Comparison of ENCODE assay signal across 23 cellular contexts in the genomic region with DNA sequence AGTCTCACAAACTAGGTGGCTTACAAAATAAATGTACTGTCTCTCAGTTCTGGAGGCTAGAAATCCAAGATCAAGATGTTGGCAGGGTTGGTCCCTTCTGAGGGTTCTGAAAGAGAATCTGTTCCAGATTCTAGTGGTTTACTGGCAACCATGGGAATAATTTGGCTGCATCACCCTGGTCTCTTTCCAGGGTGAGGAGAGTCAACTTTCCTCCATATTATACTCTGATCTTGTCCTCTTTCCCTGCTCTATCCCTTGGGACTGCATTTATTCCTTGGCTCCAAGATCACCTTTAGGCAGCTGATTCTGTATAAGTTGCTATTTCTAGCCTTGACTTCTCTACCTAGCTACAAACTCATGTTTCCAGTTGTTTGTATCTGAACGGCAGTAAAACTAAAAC. TPM values are rescaled to one million over a fixed set of nuclear protein-coding genes. Genes with fewer than 3 reads are reported as not detected.
A peak's percentile ranks its signal among the peaks of the same experiment; 100 is the strongest.
DNase-seq lines count a peak whose midpoint lies in the region; ATAC-seq, FAIRE-seq and TF ChIP-seq lines count a peak whose summit lies in the region.
"Had no signal": no experiment of that assay in that cellular context is flagged by ENCODE, and none has a peak within 500 bp of the region (broad histone marks: within the 10 kb centered on the region; RNA-seq: fewer than 3 reads in every experiment).

No MANE protein-coding gene starts in this region.

- H3K36me3 ChIP-seq in liver (ENCODE audit: control insufficient read depth in 4 of 4, insufficient read depth in 3 of 4, low read depth in 1 of 4, low read length in 3 of 4): no peaks in the 10 kb centered on the region
- H3K36me3 ChIP-seq in HepG2 (replicated peaks in 1 of 2; ENCODE audit: control insufficient read depth in 1 of 2, insufficient read depth in 2 of 2, low read length in 2 of 2): no peaks in the 10 kb centered on the region
- no peaks in the 10 kb centered on the region for H3K36me3 ChIP-seq in right atrium auricular region
- H3K36me3 ChIP-seq: BLaER1, upper lobe of left lung had no signal

- no peak for TF ChIP-seq CTCF in liver (IDR thresholded peaks at IDR 0.05; ENCODE audit: low read depth, low read length, missing input control)
- TF ChIP-seq CTCF in HepG2 (CRISPR knock-in tag; IDR thresholded peaks at IDR 0.05): no peak
- TF ChIP-seq CTCF in right atrium auricular region (IDR thresholded peaks at IDR 0.05): no peak

- FAIRE-seq in HepG2 (lab: Jason Lieb, UNC): no peak
- FAIRE-seq: D721Med had no signal

- peaks cover 8 to 18% (median 9%) of the 10 kb centered on the region in 4 donors for H3K4me1 ChIP-seq in liver (ENCODE audit: control insufficient read depth in 4 of 4, insufficient read depth in 4 of 4, low read length in 3 of 4)
- H3K4me1 ChIP-seq in HepG2 (ENCODE audit: insufficient read depth, low read length): peaks cover 38% of the 10 kb centered on the region
- H3K4me1 ChIP-seq in right atrium auricular region: peaks cover 0 to 39% of the 10 kb centered on the region in 2 donors
- H3K4me1 ChIP-seq: BLaER1 had no signal

- BruUV-seq in HepG2 (replicated peaks; lab: Mats Ljungman, UMichigan): no TSS peak

- H3K27me3 ChIP-seq in liver (ENCODE audit: control insufficient read depth in 4 of 4, insufficient read depth in 4 of 4, low read length in 3 of 4) (no peaks in the 10 kb centered on the region), HepG2 (ENCODE audit: control insufficient read depth in 1 of 2, insufficient read depth in 2 of 2, low read length in 2 of 2) (no peaks in the 10 kb centered on the region), right atrium auricular region (no peaks in the 10 kb centered on the region)
- H3K27me3 ChIP-seq: BLaER1, upper lobe of left lung had no signal

- TF ChIP-seq RAD21 in liver (IDR thresholded peaks at IDR 0.05) (no peak), HepG2 (CRISPR knock-in tag; IDR thresholded peaks at IDR 0.05) (no peak)

- in situ Hi-C loops in HepG2 (cut with HindIII; ENCODE audit: extremely low pct_ligation_motif_present, low pct_unique_long_range_greater_than_20kb) (no loop called here), G401 (cut with HindIII; ENCODE audit: low sequenced_read_pairs) (no loop called here)

- POLR2A ChIA-PET in HepG2 (lab: Yijun Ruan, JAX): no interaction called here

- TF ChIP-seq POLR2A in HepG2 (IDR thresholded peaks at IDR 0.05; ENCODE audit: insufficient read depth in 1 of 2, low read depth in 2 of 2, low read length in 2 of 2): no peak

- ATAC-seq in HepG2: no peak
- peak; percentile 85 for ATAC-seq in sciatic nerve
- ATAC-seq: esophagus mucosa; stimulated activated memory B cell treated with anti-CD40 and anti-IgM and Interleukin-4, amounts not matched to agents 10 μg/mL and 1 μg/mL and 100 μg/mL, for 72 hours had no signal

- 91% methylated on average over 1 of the region's 1 CpG for WGBS in liver
- WGBS in HepG2 (ENCODE audit: low lambda C conversion rate): 92% methylated on average over 1 of the region's 1 CpG

- H3K4me3 ChIP-seq in liver (ENCODE audit: low read depth in 1 of 3, low read length in 3 of 3): no peak overlapping the region
- no peak overlapping the region for H3K4me3 ChIP-seq in HepG2 (replicated peaks in 1 of 3; ENCODE audit: insufficient read depth in 1 of 3, low read depth in 2 of 3, low read length in 3 of 3)
- H3K4me3 ChIP-seq in right atrium auricular region: no peak overlapping the region
- H3K4me3 ChIP-seq: BLaER1, upper lobe of left lung had no signal

- no peak overlapping the region for H3K9ac ChIP-seq in liver (ENCODE audit: low read depth in 1 of 2, low read length in 2 of 2)
- no peak overlapping the region for H3K9ac ChIP-seq in HepG2 (ENCODE audit: insufficient read depth, low read depth, low read length)
- H3K9ac ChIP-seq: BLaER1 had no signal

- no peak for TF ChIP-seq EP300 in HepG2 (IDR thresholded peaks at IDR 0.05; ENCODE audit: low read depth in 2 of 2, low read length in 2 of 2)
- no peak for TF ChIP-seq EP300 in HepG2 (CRISPR knock-in tag; IDR thresholded peaks at IDR 0.05; ENCODE audit: borderline replicate concordance)

- H4K20me1 ChIP-seq in HepG2 (ENCODE audit: insufficient read depth, low read length): no peaks in the 10 kb centered on the region
- H4K20me1 ChIP-seq: BLaER1 had no signal

- CTCF ChIA-PET in HepG2 (lab: Yijun Ruan, JAX; ENCODE audit: low intra/inter-chr PET ratio, low total read pairs): no interaction called here

- DNase-seq in HepG2 (ENCODE audit: low spot score) (no peak), right atrium auricular region (ENCODE audit: low spot score) (no peak), sciatic nerve (ENCODE audit: low spot score) (no peak), G401 (ENCODE audit: low spot score) (no peak), NAMALWA (ENCODE audit: low spot score) (no peak), epidermal melanocyte (ENCODE audit: insufficient read length, low spot score) (no peak)
- no peak for DNase-seq in activated CD4-positive, alpha-beta T cell treated with anti-CD3 and anti-CD28 coated beads for 4 hours
- DNase-seq: activated CD4-positive, alpha-beta T cell treated with anti-CD3 and anti-CD28 coated beads, Interleukin-2, amount 50 U/mL, for 1 hour; activated CD8-positive, alpha-beta memory T cell treated with anti-CD3 and anti-CD28 coated beads, Interleukin-2, amount 50 U/mL, for 48 hours; activated effector memory CD4-positive, alpha-beta T cell treated with Interleukin-2 at 50 U/mL for 16 hours; islet precursor cell; Karpas-422; NCI-H1092 treated with DMSO at 0.1 percent for 48 hours; NCI-H2081; NCI-H510A; retina; SHP77 treated with DMSO at 0.1 percent for 48 hours; upper lobe of left lung had no signal

- H2AFZ ChIP-seq in HepG2 (ENCODE audit: low read length): no peak overlapping the region

- H3K27ac ChIP-seq in liver (ENCODE audit: low read depth in 1 of 2, low read length in 2 of 2) (no peak overlapping the region), HepG2 (ENCODE audit: extremely low read length, insufficient read depth, low read length) (no peak overlapping the region), right atrium auricular region (peak overlapping the region; percentile 30 to 56)
- H3K27ac ChIP-seq: BLaER1, upper lobe of left lung had no signal

- H3K9me3 ChIP-seq in liver (ENCODE audit: control insufficient read depth in 4 of 4, low read length in 3 of 4): no peaks in the 10 kb centered on the region
- H3K9me3 ChIP-seq in HepG2 (ENCODE audit: low read length): no peaks in the 10 kb centered on the region
- H3K9me3 ChIP-seq in right atrium auricular region: no peaks in the 10 kb centered on the region
- H3K9me3 ChIP-seq: BLaER1, upper lobe of left lung had no signal

- intact Hi-C loops in HepG2 (cut with micrococcal nuclease; ENCODE audit: unreplicated experiment) (no loop called here), sciatic nerve (cut with DNase I) (no loop called here)

- H3K79me2 ChIP-seq in HepG2 (ENCODE audit: insufficient read depth, low read length): no peaks in the 10 kb centered on the region

- no peak overlapping the region for H3K4me2 ChIP-seq in HepG2 (ENCODE audit: low read depth, low read length)
- H3K4me2 ChIP-seq: BLaER1 had no signal

TF ChIP-seq in liver, 16 proteins besides CTCF, POLR2A, EP300 and RAD21 (continues in another document):
- no peak for TF ChIP-seq NR2F2 (IDR thresholded peaks at IDR 0.05)
- TF ChIP-seq FOXA1 (IDR thresholded peaks at IDR 0.05): no peak
- no peak for TF ChIP-seq JUND (IDR thresholded peaks at IDR 0.05)
- no peak for TF ChIP-seq HNF4G (IDR thresholded peaks at IDR 0.05)
- no peak for TF ChIP-seq RXRA (IDR thresholded peaks at IDR 0.05)

TF ChIP-seq in HepG2, 621 proteins besides CTCF, POLR2A, EP300 and RAD21 (continues in another document):
- TF ChIP-seq GATA4 (IDR thresholded peaks at IDR 0.05; ENCODE audit: borderline replicate concordance, low read depth) (no peak), TBX2 (CRISPR knock-in tag; IDR thresholded peaks at IDR 0.05; ENCODE audit: borderline replicate concordance) (no peak), ZNF589 (CRISPR knock-in tag; conservative IDR thresholded peaks at IDR 0.05) (no peak), TGIF2 (CRISPR knock-in tag; IDR thresholded peaks at IDR 0.05) (no peak), ZNF775 (CRISPR knock-in tag; IDR thresholded peaks at IDR 0.05; ENCODE audit: borderline replicate concordance) (no peak), PHF20 (CRISPR knock-in tag; IDR thresholded peaks at IDR 0.05) (no peak)

RNA-seq across cellular contexts. Expression of a gene that starts 35.2 kb away (rescaled TPM):
- total RNA-seq in liver: 100 to 1,000 TPM; 231 to 572 TPM
- polyA plus RNA-seq in liver: 100 to 1,000 TPM in 1 of 2 donors, 10 to 100 TPM in 1; 97.4 to 105 TPM
- 10.6 and 19.2 TPM in 2 replicates for total RNA-seq in HepG2 (2016; rRNA removed; fragmentation: Illumina TruSeq; extraction: Trizol)
- 2.5 and 3.1 TPM in 2 replicates for total RNA-seq in HepG2 (2016; cell fraction: cytosol; rRNA removed; fragmentation: Illumina TruSeq; extraction: Trizol; ENCODE audit: low read depth)
- total RNA-seq in HepG2 (2016; cell fraction: insoluble cytoplasmic fraction; rRNA removed; fragmentation: Illumina TruSeq; extraction: Trizol): 10.6 and 17.6 TPM in 2 replicates
- 20.1 and 24.4 TPM in 2 replicates for total RNA-seq in HepG2 (2016; cell fraction: membrane; rRNA removed; fragmentation: Illumina TruSeq; extraction: Trizol)
- total RNA-seq in HepG2 (2016; cell fraction: nucleus; rRNA removed; fragmentation: Illumina TruSeq; extraction: Trizol): 9.0 and 10.7 TPM in 2 replicates
- polyA plus RNA-seq in HepG2 (2011; rRNA removed): 21.4 and 24.9 TPM in 2 replicates
- 14.9 and 22.6 TPM in 2 replicates for polyA plus RNA-seq in HepG2 (2011; cell fraction: cytosol; rRNA removed)
- polyA plus RNA-seq in HepG2 (2011; cell fraction: nucleus; rRNA removed): 12.3 and 12.6 TPM in 2 replicates
- polyA plus RNA-seq in HepG2 (2012): 35.5 and 45.2 TPM in 2 replicates
- polyA plus RNA-seq in HepG2 (2016; cell fraction: cytosol; fragmentation: Illumina TruSeq; extraction: Trizol; ENCODE audit: low read depth): 3.4 and 3.6 TPM in 2 replicates
- 19.5 and 21.2 TPM in 2 replicates for polyA plus RNA-seq in HepG2 (2016; cell fraction: insoluble cytoplasmic fraction; fragmentation: Illumina TruSeq; extraction: Trizol; ENCODE audit: low read depth)
- 19.1 and 22.9 TPM in 2 replicates for polyA plus RNA-seq in HepG2 (2016; cell fraction: membrane; fragmentation: Illumina TruSeq; extraction: Trizol; ENCODE audit: low read depth)
- polyA plus RNA-seq in HepG2 (2016; cell fraction: nucleus; fragmentation: Illumina TruSeq; extraction: Trizol; ENCODE audit: insufficient read depth, low read depth): 12.8 and 14.3 TPM in 2 replicates
- polyA minus RNA-seq in HepG2 (2011; rRNA and poly(A)+ RNA removed; ENCODE audit: low replicate concordance): 0.47 and 45.0 TPM in 2 replicates
- 26.4 and 29.2 TPM in 2 replicates for polyA minus RNA-seq in HepG2 (2011; cell fraction: cytosol; rRNA and poly(A)+ RNA removed)
- 33.1 and 37.5 TPM in 2 replicates for polyA minus RNA-seq in HepG2 (2011; cell fraction: nucleus; rRNA and poly(A)+ RNA removed)
- total RNA-seq in right atrium auricular region: 100 to 1,000 TPM in 1 of 2 donors, 10 to 100 TPM in 1; 57.7 to 132 TPM
- 48.6 TPM for total RNA-seq in sciatic nerve
- 0.92 and 5.4 TPM in 2 replicates for total RNA-seq in G401 (2014; rRNA removed; shearing (Covaris generic))

Comparison
In these comparisons a context has a peak if more than half of its experiments do, and no peak if none do; other contexts are left out.
1. H3K27ac ChIP-seq: peak in right atrium auricular region (2 of 2); none in liver (0 of 2) and HepG2 (single experiment).